8 cellular contexts compared by ENCODE assay signal in genomic region chr16:21277927-21278706, GRCh38. TPM values are rescaled to one million over a fixed set of nuclear protein-coding genes. Genes with fewer than 3 reads are reported as not detected.
DNase-seq lines count a peak whose midpoint lies in the region; TF ChIP-seq lines count a peak whose summit lies in the region.

TSS of gene CRYM (minus strand) at chr16:21278290. CDS start at chr16:21278251, 39 bp downstream.

- H3K4me3 ChIP-seq in brain microvascular endothelial cell (ENCODE audit: low read depth, low read length), result peak within 1 kb of the TSS; percentile 37

- in situ Hi-C loops in brain microvascular endothelial cell (cut with HindIII; ENCODE audit: low pct_ligation_motif_present, low sequenced_read_pairs), result loop anchor here (25.0 kb wide), 1 partner anchor 91 kb away; no protein-coding TSS in a partner anchor

- TF ChIP-seq CTCF in brain microvascular endothelial cell (IDR thresholded peaks at IDR 0.05; ENCODE audit: low read depth, low read length, missing control alignments), result peak; percentile 80

- peaks cover 40% of the 10 kb centered on the region for H3K27me3 ChIP-seq in brain microvascular endothelial cell (replicated peaks)

- H3K36me3 ChIP-seq in brain microvascular endothelial cell (replicated peaks), result no peaks in the 10 kb centered on the region

- DNase-seq in NCI-H2227 (lab: John Stamatoyannopoulos, UW; ENCODE audit: unreplicated experiment) (peak; percentile 44), NCI-H2227 treated with DMSO at 0.1 percent for 48 hours (lab: John Stamatoyannopoulos, UW) (no peak), HT-29 (ENCODE audit: low spot score) (peak; percentile 70), SK-N-DZ (ENCODE audit: low spot score) (peak; percentile 18), brain microvascular endothelial cell (peak; percentile 12), islet precursor cell (peak; percentile 80), AML-193 (lab: John Stamatoyannopoulos, UW) (no peak)
- DNase-seq in stimulated activated CD4-positive, alpha-beta T cell treated with anti-CD3 and anti-CD28 coated beads, Interleukin-12 subunit alpha, Interleukin-12 subunit beta, amount 100 ng/mL, for 48 hours (ENCODE audit: low read depth in 2 of 3, low spot score in 1 of 3), result peak; percentile 22 to 42 (median 41)

- no peak within 1 kb of the TSS for H3K27ac ChIP-seq in brain microvascular endothelial cell

RNA-seq across cellular contexts. Expression of gene CRYM, which starts in this region (rescaled TPM):
- 0.61 and 1.8 TPM in 2 replicates for total RNA-seq in HT-29 (2014; rRNA removed; shearing (Covaris generic))
- polyA plus RNA-seq in SK-N-DZ (2014; cell fraction: cytosol; rRNA removed), result 0.45 TPM in 1 of 2 replicates, not detected in the other
- not detected in 2 replicates for polyA plus RNA-seq in SK-N-DZ (2014; cell fraction: nucleus; rRNA removed)

Comparison
In these comparisons a context has a peak if more than half of its experiments do, and no peak if none do; other contexts are left out.
1. DNase-seq: peak in NCI-H2227 (single experiment), HT-29 (single experiment), SK-N-DZ (single experiment), brain microvascular endothelial cell (single experiment), islet precursor cell (single experiment) and stimulated activated CD4-positive, alpha-beta T cell treated with anti-CD3 and anti-CD28 coated beads, Interleukin-12 subunit alpha, Interleukin-12 subunit beta, amount 100 ng/mL, for 48 hours (3 of 3); none in NCI-H2227 treated with DMSO at 0.1 percent for 48 hours (single experiment) and AML-193 (0 of 2).